9 cellular contexts compared by ENCODE assay signal in genomic region chr2:15311201-15311882, GRCh38.
DNase-seq lines count a peak whose midpoint lies in the region; ATAC-seq and TF ChIP-seq lines count a peak whose summit lies in the region.
"Had no signal": no experiment of that assay in that cellular context is flagged by ENCODE, and none has a peak within 500 bp of the region (broad histone marks: within the 10 kb centered on the region; RNA-seq: fewer than 3 reads in every experiment).

No MANE protein-coding gene starts in this region.

- no peaks in the 10 kb centered on the region for H3F3A ChIP-seq in OCI-LY1 (ENCODE audit: insufficient read depth, low read length)

- peak overlapping the region; percentile 2; the same call in 1 of the 2 replicates for H3K4me2 ChIP-seq in OCI-LY1 (ENCODE audit: low read length)

- H3K9me3 Mint-ChIP-seq in endodermal cell = peaks cover 2% of the 10 kb centered on the region

- H3K27me3 ChIP-seq in OCI-LY1 (ENCODE audit: insufficient read depth, low read length) (no peaks in the 10 kb centered on the region), endodermal cell (ENCODE audit: control insufficient read depth, insufficient read depth, low read length, poor library complexity, severe bottlenecking) (no peaks in the 10 kb centered on the region)

- H3K36me3 Mint-ChIP-seq in endodermal cell (ENCODE audit: low read depth) = peaks cover 5% of the 10 kb centered on the region

- H3K9me2 ChIP-seq in OCI-LY1 (ENCODE audit: low read depth, low read length) = no peaks in the 10 kb centered on the region

- H3K27ac ChIP-seq in OCI-LY1 (ENCODE audit: low read depth, low read length, poor library complexity, severe bottlenecking) = peak overlapping the region; percentile 33
- H3K27ac ChIP-seq in endodermal cell (ENCODE audit: low read depth, low read length) = no peak overlapping the region
- H3K27ac ChIP-seq: VCaP had no signal

- H3K4me3 ChIP-seq in OCI-LY1 (ENCODE audit: low read depth, low read length, poor library complexity, severe bottlenecking) (no peak overlapping the region), endodermal cell (ENCODE audit: low read length) (no peak overlapping the region)

- WGBS in endodermal cell (ENCODE audit: insufficient coverage in 1 of 2, insufficient read length in 1 of 2), 2 experiments = 70 to 85% methylated on average over 3 to 4 of the region's 4 CpGs

- no peaks in the 10 kb centered on the region for H3K27me3 Mint-ChIP-seq in endodermal cell (ENCODE audit: insufficient read depth)

- H3K4me1 ChIP-seq in OCI-LY1 (ENCODE audit: insufficient read depth, low read length, severe bottlenecking) (peaks cover 18% of the 10 kb centered on the region), endodermal cell (ENCODE audit: control insufficient read depth, insufficient read depth, low read length) (peaks cover under 1% of the 10 kb centered on the region)

- no peaks in the 10 kb centered on the region for H3K79me2 ChIP-seq in OCI-LY1 (ENCODE audit: insufficient read depth, low read length)

- 0 out of 2 replicates have a peak, but pooled peaks cover 9% of the 10 kb centered on the region for H3K36me3 ChIP-seq in OCI-LY1 (ENCODE audit: insufficient read depth, low read length)
- peaks cover under 1% of the 10 kb centered on the region for H3K36me3 ChIP-seq in endodermal cell (ENCODE audit: control insufficient read depth, insufficient read depth, low read length)

- H4K20me1 ChIP-seq in OCI-LY1 (ENCODE audit: insufficient read depth, low read length) = no peaks in the 10 kb centered on the region

- DNase-seq in AML-193 (lab: John Stamatoyannopoulos, UW) (peak; percentile 7 to 11), AG08396 (ENCODE audit: low spot score) (no peak), glomerular visceral epithelial cell (ENCODE audit: extremely low spot score) (no peak), endodermal cell (no peak)
- DNase-seq in NK-92 treated with Interleukin-12 subunit alpha and Interleukin-12 subunit beta, amount 100 ng/mL, for 24 hours (lab: John Stamatoyannopoulos, UW) = no peak

- H3K4me3 Mint-ChIP-seq in endodermal cell = no peak overlapping the region

- no peak overlapping the region for H2AFZ ChIP-seq in OCI-LY1 (ENCODE audit: low read length)

- H3K9me3 ChIP-seq in OCI-LY1 (ENCODE audit: low read length) = no peaks in the 10 kb centered on the region
- no peaks in the 10 kb centered on the region for H3K9me3 ChIP-seq in endodermal cell (ENCODE audit: control insufficient read depth, low read length)

- TF ChIP-seq CTCF in OCI-LY1 (IDR thresholded peaks at IDR 0.05; ENCODE audit: low read length) = no peak
- no peak for TF ChIP-seq CTCF in endodermal cell (conservative IDR thresholded peaks at IDR 0.05)

- no peak overlapping the region for H3K27ac Mint-ChIP-seq in endodermal cell

- peaks cover 14% of the 10 kb centered on the region for H3K4me1 Mint-ChIP-seq in endodermal cell

- H3K9ac ChIP-seq in OCI-LY1 (ENCODE audit: low read length) (no peak overlapping the region), endodermal cell (ENCODE audit: extremely low read depth, low read length, poor library complexity, severe bottlenecking) (no peak overlapping the region)

- ATAC-seq in GM18873 (IDR thresholded peaks at IDR 0.05; ENCODE audit: low FRiP score, unreplicated experiment) = peak; percentile 66
- ATAC-seq in HG02884 (IDR thresholded peaks at IDR 0.05; ENCODE audit: unreplicated experiment) = peak; percentile 39

Comparison
In these comparisons a context has a peak if more than half of its experiments do, and no peak if none do; other contexts are left out.
1. DNase-seq: peak in AML-193 (2 of 2); none in AG08396 (single experiment), glomerular visceral epithelial cell (single experiment), endodermal cell (single experiment) and NK-92 treated with Interleukin-12 subunit alpha and Interleukin-12 subunit beta, amount 100 ng/mL, for 24 hours (single experiment).